ENCODE assay signal across 22 cellular contexts in the genomic region with DNA sequence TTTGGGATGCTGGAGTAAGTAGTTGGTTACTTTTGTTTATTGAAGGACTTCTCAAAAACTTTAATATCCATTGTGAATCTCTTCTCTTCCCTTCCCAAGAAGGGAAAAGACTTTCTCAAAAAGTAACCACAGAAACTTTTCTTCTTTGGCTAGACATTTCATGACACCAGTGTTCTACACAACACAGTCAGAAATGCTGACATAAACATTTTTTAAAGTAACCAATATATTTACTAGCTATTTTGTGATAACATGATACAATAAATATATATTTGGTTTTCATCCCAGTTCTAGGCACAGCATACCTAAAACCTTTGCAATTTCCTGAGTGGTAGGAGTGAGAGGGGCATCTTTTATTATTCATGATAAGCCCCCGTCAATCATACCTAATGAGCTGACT. TPM values are rescaled to one million over a fixed set of nuclear protein-coding genes. Genes with fewer than 3 reads are reported as not detected.
DNase-seq lines count a peak whose midpoint lies in the region; ATAC-seq, FAIRE-seq and TF ChIP-seq lines count a peak whose summit lies in the region.
"Had no signal": no experiment of that assay in that cellular context is flagged by ENCODE, and none has a peak within 500 bp of the region (broad histone marks: within the 10 kb centered on the region; RNA-seq: fewer than 3 reads in every experiment).

No MANE protein-coding gene starts in this region.

- H3K56ac ChIP-seq in H1 (replicated peaks; ENCODE audit: insufficient read length, low read depth, low read length) = no peak overlapping the region

- no peaks in the 10 kb centered on the region for H3K4me1 ChIP-seq in HepG2 (ENCODE audit: insufficient read depth, low read length)
- no peaks in the 10 kb centered on the region for H3K4me1 ChIP-seq in right lobe of liver
- no peaks in the 10 kb centered on the region for H3K4me1 ChIP-seq in H1 (replicated peaks in 1 of 4; ENCODE audit: control insufficient read depth in 3 of 4, insufficient read depth in 4 of 4, low read length in 3 of 4)
- H3K4me1 ChIP-seq in adrenal gland (replicated peaks in 1 of 2) = no peaks in the 10 kb centered on the region

- no TSS peak for BruUV-seq in HepG2 (replicated peaks; lab: Mats Ljungman, UMichigan)

- H2BK12ac ChIP-seq in H1 (ENCODE audit: low read depth, low read length) = no peak overlapping the region

- no peaks in the 10 kb centered on the region for H3K79me1 ChIP-seq in H1 (ENCODE audit: low read depth, low read length)

- no peak overlapping the region for H2BK20ac ChIP-seq in H1 (ENCODE audit: low read length)

- no peak overlapping the region for H2AFZ ChIP-seq in HepG2 (ENCODE audit: low read length)
- no peak overlapping the region for H2AFZ ChIP-seq in H1 (ENCODE audit: low read length)

- H4K5ac ChIP-seq in H1 (ENCODE audit: insufficient read length, low read depth, low read length) = no peak overlapping the region

- WGBS in HepG2 (ENCODE audit: low lambda C conversion rate) = 100% methylated on average over 1 of the region's 1 CpG
- 86% methylated on average over 1 of the region's 1 CpG for WGBS in right lobe of liver (ENCODE audit: insufficient coverage, low coverage, low lambda C conversion rate, missing lambda C conversion rate)
- WGBS in H1 (ENCODE audit: extremely low coverage in 1 of 2, insufficient coverage in 1 of 2, insufficient read length in 1 of 2, insufficient replicate concordance in 2 of 2, low coverage in 1 of 2, low lambda C conversion rate in 2 of 2, missing lambda C conversion rate in 1 of 2), 2 experiments = 88% methylated on average over 1 of the region's 1 CpG; no CpG with 5 or more reads in 1 of the 2 experiments
- WGBS in adrenal gland, 4 donors = 95 to 100% (median 98%) methylated on average over 1 of the region's 1 CpG

- H3K27ac ChIP-seq in HepG2 (ENCODE audit: extremely low read length, insufficient read depth, low read length) (no peak overlapping the region), right lobe of liver (no peak overlapping the region), H1 (ENCODE audit: low read depth, low read length) (no peak overlapping the region), adrenal gland (no peak overlapping the region)

- H3K4me3 ChIP-seq in HepG2 (replicated peaks in 1 of 3; ENCODE audit: insufficient read depth in 1 of 3, low read depth in 2 of 3, low read length in 3 of 3) (no peak overlapping the region), right lobe of liver (no peak overlapping the region), H1 (ENCODE audit: extremely low read depth in 1 of 4, insufficient read depth in 2 of 4, low read depth in 3 of 4, low read length in 4 of 4) (no peak overlapping the region), adrenal gland (no peak overlapping the region)

- TF ChIP-seq RAD21 in HepG2 (CRISPR knock-in tag; IDR thresholded peaks at IDR 0.05) = no peak
- no peak for TF ChIP-seq RAD21 in H1 (IDR thresholded peaks at IDR 0.05 in 1 of 2, conservative IDR thresholded peaks at IDR 0.05 in 1 of 2; ENCODE audit: low read depth in 2 of 2, low read length in 2 of 2)

- H3K9ac ChIP-seq in HepG2 (ENCODE audit: insufficient read depth, low read depth, low read length) (no peak overlapping the region), H1 (replicated peaks in 1 of 4; ENCODE audit: extremely low read depth in 1 of 4, low read depth in 3 of 4, low read length in 3 of 4) (no peak overlapping the region)

- no peaks in the 10 kb centered on the region for H3K36me3 ChIP-seq in HepG2 (replicated peaks in 1 of 2; ENCODE audit: control insufficient read depth in 1 of 2, insufficient read depth in 2 of 2, low read length in 2 of 2)
- H3K36me3 ChIP-seq in right lobe of liver = no peaks in the 10 kb centered on the region
- no peaks in the 10 kb centered on the region for H3K36me3 ChIP-seq in H1 (ENCODE audit: control insufficient read depth in 2 of 4, insufficient read depth in 4 of 4, low read length in 3 of 4)
- no peaks in the 10 kb centered on the region for H3K36me3 ChIP-seq in adrenal gland (replicated peaks in 1 of 2)

- no peak overlapping the region for H4K8ac ChIP-seq in H1 (ENCODE audit: extremely low read depth, insufficient read depth, low read length)

- DNase-seq in HepG2 (ENCODE audit: low spot score) = no peak
- no peak for DNase-seq in right lobe of liver
- DNase-seq in H1 (ENCODE audit: low read depth in 1 of 2, low spot score in 2 of 2) = no peak
- DNase-seq in adrenal gland = no peak
- DNase-seq: 8988T; C1 segment of cervical spinal cord; Calu3; CD4-positive, alpha-beta memory T cell; COR-L47; DMS53; DMS79 treated with DMSO at 0.1 percent for 48 hours; GF-D8; H9 had no signal

- no peak overlapping the region for H2BK5ac ChIP-seq in H1 (ENCODE audit: low read depth, low read length)

- H3K9me3 ChIP-seq in HepG2 (ENCODE audit: low read length) (no peaks in the 10 kb centered on the region), right lobe of liver (no peaks in the 10 kb centered on the region), H1 (ENCODE audit: insufficient read depth in 2 of 2, low read depth in 1 of 2, low read length in 1 of 2) (no peaks in the 10 kb centered on the region), adrenal gland (replicated peaks in 1 of 3) (no peaks in the 10 kb centered on the region)

- no peak for ATAC-seq in HepG2
- ATAC-seq in right lobe of liver = no peak
- no peak for ATAC-seq in GM19463 (IDR thresholded peaks at IDR 0.05; ENCODE audit: unreplicated experiment)
- ATAC-seq: HCT116 had no signal

- FAIRE-seq in HepG2 (lab: Jason Lieb, UNC) (no peak), H1 (lab: Jason Lieb, UNC) (no peak)
- FAIRE-seq: GM12891, GM18507 had no signal

- no peak overlapping the region for H2BK120ac ChIP-seq in H1 (replicated peaks; ENCODE audit: low read depth, low read length)

- no peak overlapping the region for H2AK5ac ChIP-seq in H1 (ENCODE audit: low read depth, low read length)

- no peak overlapping the region for H3K23ac ChIP-seq in H1 (ENCODE audit: insufficient read length)

- no peak overlapping the region for H2BK15ac ChIP-seq in H1 (ENCODE audit: low read length)

- no peak overlapping the region for H3K14ac ChIP-seq in H1 (ENCODE audit: insufficient read length)

- no peak for TF ChIP-seq EP300 in HepG2 (IDR thresholded peaks at IDR 0.05; ENCODE audit: low read depth in 2 of 2, low read length in 2 of 2)
- TF ChIP-seq EP300 in HepG2 (CRISPR knock-in tag; IDR thresholded peaks at IDR 0.05; ENCODE audit: borderline replicate concordance) = no peak
- no peak for TF ChIP-seq EP300 in H1 (IDR thresholded peaks at IDR 0.05; ENCODE audit: borderline replicate concordance in 1 of 2, low read depth in 2 of 2, low read length in 2 of 2)

- in situ Hi-C loops in HepG2 (cut with HindIII; ENCODE audit: extremely low pct_ligation_motif_present, low pct_unique_long_range_greater_than_20kb) = no loop called here

- no peak overlapping the region for H3K18ac ChIP-seq in H1 (ENCODE audit: extremely low read depth, low read length)

- H3K79me2 ChIP-seq in HepG2 (ENCODE audit: insufficient read depth, low read length) = no peaks in the 10 kb centered on the region
- H3K79me2 ChIP-seq in H1 (ENCODE audit: control insufficient read depth in 1 of 2, insufficient read depth in 2 of 2, low read length in 2 of 2) = no peaks in the 10 kb centered on the region

- H3K4ac ChIP-seq in H1 (replicated peaks; ENCODE audit: insufficient read length, low read depth, low read length) = no peak overlapping the region

- H3K4me2 ChIP-seq in HepG2 (ENCODE audit: low read depth, low read length) (no peak overlapping the region), H1 (ENCODE audit: insufficient read depth in 1 of 2, low read depth in 2 of 2, low read length in 2 of 2) (no peak overlapping the region)

- no peak overlapping the region for H4K91ac ChIP-seq in H1 (replicated peaks; ENCODE audit: insufficient read length, low read length)

- no peaks in the 10 kb centered on the region for H3K27me3 ChIP-seq in HepG2 (ENCODE audit: control insufficient read depth in 1 of 2, insufficient read depth in 2 of 2, low read length in 2 of 2)
- H3K27me3 ChIP-seq in right lobe of liver = no peaks in the 10 kb centered on the region
- H3K27me3 ChIP-seq in H1 (replicated peaks in 1 of 4; ENCODE audit: control insufficient read depth in 3 of 4, extremely low read depth in 1 of 4, insufficient read depth in 3 of 4, low read length in 3 of 4) = no peaks in the 10 kb centered on the region
- H3K27me3 ChIP-seq in adrenal gland = peaks cover 8% of the 10 kb centered on the region

- CTCF ChIA-PET in HepG2 (lab: Yijun Ruan, JAX; ENCODE audit: low intra/inter-chr PET ratio, low total read pairs) (no interaction called here), H1 (lab: Charles Lee; ENCODE audit: partially characterized antibody) (interaction anchor here (0.5 to 1.0 kb wide), 5 partner anchors 9 to 465 kb away, joined by 3 read pairs; no protein-coding TSS in a partner anchor)

- no peak for TF ChIP-seq POLR2A in HepG2 (IDR thresholded peaks at IDR 0.05; ENCODE audit: insufficient read depth in 1 of 2, low read depth in 2 of 2, low read length in 2 of 2)
- TF ChIP-seq POLR2A in right lobe of liver (IDR thresholded peaks at IDR 0.05) = no peak
- no peak for TF ChIP-seq POLR2A in H1 (IDR thresholded peaks at IDR 0.05; ENCODE audit: control extremely low read depth in 1 of 2, low read depth in 2 of 2, low read length in 2 of 2)
- no peak for TF ChIP-seq POLR2A in adrenal gland (IDR thresholded peaks at IDR 0.05)

- H4K20me1 ChIP-seq in HepG2 (ENCODE audit: insufficient read depth, low read length) (no peaks in the 10 kb centered on the region), H1 (replicated peaks in 1 of 2; ENCODE audit: control insufficient read depth in 1 of 2, insufficient read depth in 2 of 2, low read length in 2 of 2) (no peaks in the 10 kb centered on the region)

- POLR2A ChIA-PET in HepG2 (lab: Yijun Ruan, JAX) = no interaction called here
- POLR2A ChIA-PET in H1 (lab: Charles Lee; ENCODE audit: partially characterized antibody) = no interaction called here

- TF ChIP-seq CTCF in HepG2 (CRISPR knock-in tag; IDR thresholded peaks at IDR 0.05) = no peak
- no peak for TF ChIP-seq CTCF in right lobe of liver (IDR thresholded peaks at IDR 0.05)
- no peak for TF ChIP-seq CTCF in H1 (IDR thresholded peaks at IDR 0.05; ENCODE audit: control extremely low read depth in 1 of 3, insufficient read depth in 1 of 3, low read depth in 1 of 3, low read length in 3 of 3)
- no peak for TF ChIP-seq CTCF in adrenal gland (IDR thresholded peaks at IDR 0.05)

- intact Hi-C loops in HepG2 (cut with micrococcal nuclease; ENCODE audit: unreplicated experiment) = no loop called here
- intact Hi-C loops in right lobe of liver (cut with DNase I) = no loop called here
- intact Hi-C loops in adrenal gland (cut with DNase I) = no loop called here

- no peaks in the 10 kb centered on the region for H3K23me2 ChIP-seq in H1 (ENCODE audit: low read depth, low read length)

RNA-seq across cellular contexts. Expression of a gene that starts 47.8 kb away (rescaled TPM):
- 26.4 and 36.7 TPM in 2 replicates for total RNA-seq in HepG2 (2016; rRNA removed; fragmentation: Illumina TruSeq; extraction: Trizol)
- total RNA-seq in HepG2 (2016; cell fraction: cytosol; rRNA removed; fragmentation: Illumina TruSeq; extraction: Trizol; ENCODE audit: low read depth) = 28.0 and 29.8 TPM in 2 replicates
- 25.8 and 32.7 TPM in 2 replicates for total RNA-seq in HepG2 (2016; cell fraction: insoluble cytoplasmic fraction; rRNA removed; fragmentation: Illumina TruSeq; extraction: Trizol)
- 21.5 TPM in 2 replicates for total RNA-seq in HepG2 (2016; cell fraction: membrane; rRNA removed; fragmentation: Illumina TruSeq; extraction: Trizol)
- 34.3 and 41.9 TPM in 2 replicates for total RNA-seq in HepG2 (2016; cell fraction: nucleus; rRNA removed; fragmentation: Illumina TruSeq; extraction: Trizol)
- polyA plus RNA-seq in HepG2 (2011; rRNA removed) = 48.2 TPM in 2 replicates
- polyA plus RNA-seq in HepG2 (2011; cell fraction: cytosol; rRNA removed) = 24.5 and 25.4 TPM in 2 replicates
- 91.1 and 92.6 TPM in 2 replicates for polyA plus RNA-seq in HepG2 (2011; cell fraction: nucleus; rRNA removed)
- 34.1 and 39.4 TPM in 2 replicates for polyA plus RNA-seq in HepG2 (2012)
- polyA plus RNA-seq in HepG2 (2016; cell fraction: cytosol; fragmentation: Illumina TruSeq; extraction: Trizol; ENCODE audit: low read depth) = 8.3 and 8.5 TPM in 2 replicates
- polyA plus RNA-seq in HepG2 (2016; cell fraction: insoluble cytoplasmic fraction; fragmentation: Illumina TruSeq; extraction: Trizol; ENCODE audit: low read depth) = 26.6 and 30.9 TPM in 2 replicates
- 15.4 and 16.9 TPM in 2 replicates for polyA plus RNA-seq in HepG2 (2016; cell fraction: membrane; fragmentation: Illumina TruSeq; extraction: Trizol; ENCODE audit: low read depth)
- polyA plus RNA-seq in HepG2 (2016; cell fraction: nucleus; fragmentation: Illumina TruSeq; extraction: Trizol; ENCODE audit: insufficient read depth, low read depth) = 87.6 and 89.2 TPM in 2 replicates
- polyA minus RNA-seq in HepG2 (2011; rRNA and poly(A)+ RNA removed; ENCODE audit: low replicate concordance) = 15.6 and 49.1 TPM in 2 replicates
- polyA minus RNA-seq in HepG2 (2011; cell fraction: cytosol; rRNA and poly(A)+ RNA removed) = 12.3 and 12.7 TPM in 2 replicates
- 57.0 and 67.1 TPM in 2 replicates for polyA minus RNA-seq in HepG2 (2011; cell fraction: nucleus; rRNA and poly(A)+ RNA removed)
- total RNA-seq in right lobe of liver = 10 to 100 TPM in 4 of 6 experiments, 1 to 10 TPM in 2; 5.6 to 43.0 (median 17.3) TPM
- total RNA-seq in H1 (2021; fragmentation: NEBNext Ultra II Directional; extraction: Animal tissue kit (Norgen Biotek cat#: 25700)) = 18.6 and 21.1 TPM in 2 replicates
- 8.5 and 13.9 TPM in 2 replicates for polyA plus RNA-seq in H1 (2011; rRNA removed)
- 17.4 TPM for polyA plus RNA-seq in H1 (2011; cell fraction: cytosol; rRNA removed)
- polyA plus RNA-seq in H1 (2011; cell fraction: nucleus; rRNA removed) = 24.8 TPM
- polyA plus RNA-seq in H1 (2012, experiment 1 of 2) = 16.7 to 22.0 TPM (median 17.2 TPM) in 4 replicates
- polyA plus RNA-seq in H1 (2012, experiment 2 of 2) = 3.2 TPM
- polyA plus RNA-seq in H1 (2013, experiment 1 of 2) = 11.9 TPM
- 10.8 TPM for polyA plus RNA-seq in H1 (2013, experiment 2 of 2)
- 13.2 and 19.9 TPM in 2 replicates for polyA minus RNA-seq in H1 (2011; rRNA and poly(A)+ RNA removed)
- 13.9 TPM for polyA minus RNA-seq in H1 (2011; cell fraction: cytosol; rRNA and poly(A)+ RNA removed)
- 16.4 TPM for polyA minus RNA-seq in H1 (2011; cell fraction: nucleus; rRNA and poly(A)+ RNA removed)
- total RNA-seq in adrenal gland = 10 to 100 TPM in 7 of 8 donors, 1 to 10 TPM in 1; 6.8 to 47.6 (median 13.0) TPM
- polyA plus RNA-seq in adrenal gland = 100 to 1,000 TPM in 1 of 3 donors, 10 to 100 TPM in 2; 28.1 to 101 (median 28.7) TPM

RNA-seq across cellular contexts. Expression of a gene that starts 55.9 kb away (rescaled TPM):
- total RNA-seq in HepG2 (2016; rRNA removed; fragmentation: Illumina TruSeq; extraction: Trizol) (not detected in 2 replicates), right lobe of liver (not detected), adrenal gland (not detected)
- total RNA-seq in HepG2 (2016; cell fraction: cytosol; rRNA removed; fragmentation: Illumina TruSeq; extraction: Trizol; ENCODE audit: low read depth) = not detected in 2 replicates
- not detected in 2 replicates for total RNA-seq in HepG2 (2016; cell fraction: insoluble cytoplasmic fraction; rRNA removed; fragmentation: Illumina TruSeq; extraction: Trizol)
- total RNA-seq in HepG2 (2016; cell fraction: membrane; rRNA removed; fragmentation: Illumina TruSeq; extraction: Trizol) = not detected in 2 replicates
- not detected in 2 replicates for total RNA-seq in HepG2 (2016; cell fraction: nucleus; rRNA removed; fragmentation: Illumina TruSeq; extraction: Trizol)
- polyA plus RNA-seq in HepG2 (2011; rRNA removed) (not detected in 2 replicates), H1 (2011; rRNA removed) (0.02 TPM in 2 replicates), adrenal gland (not detected)
- not detected in 2 replicates for polyA plus RNA-seq in HepG2 (2011; cell fraction: cytosol; rRNA removed)
- not detected in 2 replicates for polyA plus RNA-seq in HepG2 (2011; cell fraction: nucleus; rRNA removed)
- polyA plus RNA-seq in HepG2 (2012) = 0.04 TPM in 1 of 2 replicates, not detected in the other
- not detected in 2 replicates for polyA plus RNA-seq in HepG2 (2016; cell fraction: cytosol; fragmentation: Illumina TruSeq; extraction: Trizol; ENCODE audit: low read depth)
- not detected in 2 replicates for polyA plus RNA-seq in HepG2 (2016; cell fraction: insoluble cytoplasmic fraction; fragmentation: Illumina TruSeq; extraction: Trizol; ENCODE audit: low read depth)
- not detected in 2 replicates for polyA plus RNA-seq in HepG2 (2016; cell fraction: membrane; fragmentation: Illumina TruSeq; extraction: Trizol; ENCODE audit: low read depth)
- polyA plus RNA-seq in HepG2 (2016; cell fraction: nucleus; fragmentation: Illumina TruSeq; extraction: Trizol; ENCODE audit: insufficient read depth, low read depth) = not detected in 2 replicates
- polyA minus RNA-seq in HepG2 (2011; rRNA and poly(A)+ RNA removed; ENCODE audit: low replicate concordance) = not detected in 2 replicates
- not detected in 2 replicates for polyA minus RNA-seq in HepG2 (2011; cell fraction: cytosol; rRNA and poly(A)+ RNA removed)
- polyA minus RNA-seq in HepG2 (2011; cell fraction: nucleus; rRNA and poly(A)+ RNA removed) = not detected in 2 replicates
- total RNA-seq in H1 (2021; fragmentation: NEBNext Ultra II Directional; extraction: Animal tissue kit (Norgen Biotek cat#: 25700)) = not detected in 2 replicates
- polyA plus RNA-seq in H1 (2011; cell fraction: cytosol; rRNA removed) = 0.03 TPM
- not detected for polyA plus RNA-seq in H1 (2011; cell fraction: nucleus; rRNA removed)
- 0.05 to 0.08 TPM (median 0.07 TPM) in 3 of 4 replicates, not detected in the other for polyA plus RNA-seq in H1 (2012, experiment 1 of 2)
- polyA plus RNA-seq in H1 (2012, experiment 2 of 2) = not detected
- polyA plus RNA-seq in H1 (2013, experiment 1 of 2) = 0.04 TPM
- polyA plus RNA-seq in H1 (2013, experiment 2 of 2) = 0.09 TPM
- polyA minus RNA-seq in H1 (2011; rRNA and poly(A)+ RNA removed) = not detected in 2 replicates
- not detected for polyA minus RNA-seq in H1 (2011; cell fraction: cytosol; rRNA and poly(A)+ RNA removed)
- polyA minus RNA-seq in H1 (2011; cell fraction: nucleus; rRNA and poly(A)+ RNA removed) = not detected
- total RNA-seq: A673, Calu3, Daoy, G401, H4, H9 had no signal
- polyA plus RNA-seq: BJ; CD4-positive, alpha-beta memory T cell had no signal

RNA-seq across cellular contexts. Expression of a gene that starts 56.0 kb away (rescaled TPM):
- total RNA-seq in HepG2 (2016; rRNA removed; fragmentation: Illumina TruSeq; extraction: Trizol) (0.55 and 0.81 TPM in 2 replicates), right lobe of liver (under 1 TPM in 2 of 6 experiments, not detected in 4; 0.18 to 0.87 TPM), adrenal gland (1 to 10 TPM in 1 of 8 donors, under 1 TPM in 5, not detected in 2; 0.14 to 1.3 (median 0.33) TPM)
- total RNA-seq in HepG2 (2016; cell fraction: cytosol; rRNA removed; fragmentation: Illumina TruSeq; extraction: Trizol; ENCODE audit: low read depth) = 0.53 TPM in 1 of 2 replicates, not detected in the other
- total RNA-seq in HepG2 (2016; cell fraction: insoluble cytoplasmic fraction; rRNA removed; fragmentation: Illumina TruSeq; extraction: Trizol) = 0.50 and 0.54 TPM in 2 replicates
- total RNA-seq in HepG2 (2016; cell fraction: membrane; rRNA removed; fragmentation: Illumina TruSeq; extraction: Trizol) = 0.19 and 0.24 TPM in 2 replicates
- total RNA-seq in HepG2 (2016; cell fraction: nucleus; rRNA removed; fragmentation: Illumina TruSeq; extraction: Trizol) = 0.97 and 1.2 TPM in 2 replicates
- polyA plus RNA-seq in HepG2 (2011; rRNA removed) (not detected in 2 replicates), H1 (2011; rRNA removed) (0.79 and 0.83 TPM in 2 replicates), adrenal gland (under 1 TPM; 0.16 to 0.64 (median 0.24) TPM)
- polyA plus RNA-seq in HepG2 (2011; cell fraction: cytosol; rRNA removed) = 0.08 TPM in 1 of 2 replicates, not detected in the other
- 0.19 and 0.39 TPM in 2 replicates for polyA plus RNA-seq in HepG2 (2011; cell fraction: nucleus; rRNA removed)
- not detected in 2 replicates for polyA plus RNA-seq in HepG2 (2012)
- 0.24 TPM in 1 of 2 replicates, not detected in the other for polyA plus RNA-seq in HepG2 (2016; cell fraction: cytosol; fragmentation: Illumina TruSeq; extraction: Trizol; ENCODE audit: low read depth)
- 0.72 and 0.81 TPM in 2 replicates for polyA plus RNA-seq in HepG2 (2016; cell fraction: insoluble cytoplasmic fraction; fragmentation: Illumina TruSeq; extraction: Trizol; ENCODE audit: low read depth)
- polyA plus RNA-seq in HepG2 (2016; cell fraction: membrane; fragmentation: Illumina TruSeq; extraction: Trizol; ENCODE audit: low read depth) = 0.16 and 0.27 TPM in 2 replicates
- polyA plus RNA-seq in HepG2 (2016; cell fraction: nucleus; fragmentation: Illumina TruSeq; extraction: Trizol; ENCODE audit: insufficient read depth, low read depth) = 0.76 and 2.4 TPM in 2 replicates
- 0.28 and 1.9 TPM in 2 replicates for polyA minus RNA-seq in HepG2 (2011; rRNA and poly(A)+ RNA removed; ENCODE audit: low replicate concordance)
- polyA minus RNA-seq in HepG2 (2011; cell fraction: cytosol; rRNA and poly(A)+ RNA removed) = 0.44 TPM in 1 of 2 replicates, not detected in the other
- polyA minus RNA-seq in HepG2 (2011; cell fraction: nucleus; rRNA and poly(A)+ RNA removed) = 0.52 and 0.75 TPM in 2 replicates
- 1.8 and 2.1 TPM in 2 replicates for total RNA-seq in H1 (2021; fragmentation: NEBNext Ultra II Directional; extraction: Animal tissue kit (Norgen Biotek cat#: 25700))
- 1.6 TPM for polyA plus RNA-seq in H1 (2011; cell fraction: cytosol; rRNA removed)
- polyA plus RNA-seq in H1 (2011; cell fraction: nucleus; rRNA removed) = 2.7 TPM
- 1.2 to 2.3 TPM (median 1.8 TPM) in 4 replicates for polyA plus RNA-seq in H1 (2012, experiment 1 of 2)
- 0.91 TPM for polyA plus RNA-seq in H1 (2012, experiment 2 of 2)
- polyA plus RNA-seq in H1 (2013, experiment 1 of 2) = 1.4 TPM
- 1.3 TPM for polyA plus RNA-seq in H1 (2013, experiment 2 of 2)
- 0.57 and 0.95 TPM in 2 replicates for polyA minus RNA-seq in H1 (2011; rRNA and poly(A)+ RNA removed)
- 1.0 TPM for polyA minus RNA-seq in H1 (2011; cell fraction: cytosol; rRNA and poly(A)+ RNA removed)
- 2.8 TPM for polyA minus RNA-seq in H1 (2011; cell fraction: nucleus; rRNA and poly(A)+ RNA removed)
- total RNA-seq: CD4-positive, alpha-beta memory T cell; H4 had no signal
